In genomic region chr11:83725161-83725560, GRCh38 we compare ENCODE assay signal across 14 cellular contexts.
DNase-seq lines count a peak whose midpoint lies in the region; ATAC-seq and TF ChIP-seq lines count a peak whose summit lies in the region.
"Had no signal": no experiment of that assay in that cellular context is flagged by ENCODE, and none has a peak within 500 bp of the region (broad histone marks: within the 10 kb centered on the region; RNA-seq: fewer than 3 reads in every experiment).

No MANE protein-coding gene starts in this region.

- H3K4me3 Mint-ChIP-seq in activated CD4-positive, alpha-beta T cell treated with anti-CD3 and anti-CD28 coated beads for 36 hours = no peak overlapping the region
- H3K4me3 Mint-ChIP-seq: stimulated activated naive CD8-positive, alpha-beta T cell treated with anti-CD3 and anti-CD28 coated beads, Interleukin-15, Interleukin-2, amounts not matched to agents 100 ng/mL and 50 ng/mL, for 24 hours had no signal

- H3K79me2 ChIP-seq in Karpas-422 (ENCODE audit: low read length) = no peaks in the 10 kb centered on the region

- no peak overlapping the region for H3K14ac ChIP-seq in mesenchymal stem cell (ENCODE audit: low read length in 2 of 2)

- H4K8ac ChIP-seq in mesenchymal stem cell (ENCODE audit: low read length) = no peak overlapping the region

- CTCF ChIA-PET in activated CD4-positive, alpha-beta T cell treated with anti-CD3 and anti-CD28 coated beads for 36 hours (lab: Charles Lee) = interaction anchor here (1.0 to 1.2 kb wide), 2 partner anchors 25 to 433 kb away, joined by 4 read pairs; no protein-coding TSS in a partner anchor
- CTCF ChIA-PET in HEK293T (lab: Yijun Ruan, JAX) = interaction anchor here (0.6 to 3.4 kb wide), 3 partner anchors 94 to 910 kb away, joined by 3 to 24 read pairs (median 4); no protein-coding TSS in a partner anchor

- no peak overlapping the region for H2BK5ac ChIP-seq in mesenchymal stem cell (ENCODE audit: low read depth, low read length, poor library complexity, severe bottlenecking)

- no peak overlapping the region for H4K91ac ChIP-seq in mesenchymal stem cell (ENCODE audit: low read length)

- H3K4ac ChIP-seq in mesenchymal stem cell (ENCODE audit: low read depth in 1 of 2, low read length in 2 of 2) = no peak overlapping the region

- H3K27me3 ChIP-seq in Karpas-422 (ENCODE audit: low read length) (no peaks in the 10 kb centered on the region), mesenchymal stem cell (ENCODE audit: control insufficient read depth in 1 of 2, insufficient read depth in 1 of 2, low read length in 2 of 2) (peaks cover 9 to 21% of the 10 kb centered on the region in 2 experiments)
- H3K27me3 ChIP-seq: foreskin keratinocyte had no signal

- no peak overlapping the region for H3K18ac ChIP-seq in mesenchymal stem cell (ENCODE audit: low read depth in 1 of 2, low read length in 2 of 2)

- 0 out of 2 replicates have a peak overlapping the region, but pooled peaks have one; percentile 4 for H3K4me3 ChIP-seq in Karpas-422 (ENCODE audit: low read length)
- H3K4me3 ChIP-seq in mesenchymal stem cell (ENCODE audit: insufficient read depth in 1 of 2, low read depth in 1 of 2, low read length in 2 of 2) = peak overlapping the region in 1 of 2 experiments; percentile 85

- no peak overlapping the region for H2BK15ac ChIP-seq in mesenchymal stem cell (ENCODE audit: low read depth, poor library complexity, severe bottlenecking)

- H3K4me2 ChIP-seq in Karpas-422 (ENCODE audit: low read depth, low read length, poor library complexity, severe bottlenecking) (peak overlapping the region; percentile 47), mesenchymal stem cell (ENCODE audit: low read length, poor library complexity, severe bottlenecking) (no peak overlapping the region)

- H3K4me1 Mint-ChIP-seq in activated CD4-positive, alpha-beta T cell treated with anti-CD3 and anti-CD28 coated beads for 36 hours = peaks cover 4% of the 10 kb centered on the region

- no peaks in the 10 kb centered on the region for H3K9me2 ChIP-seq in Karpas-422 (replicated peaks; ENCODE audit: insufficient read depth, low read length)

- 3% methylated on average over 3 of the region's 6 CpGs for WGBS in mesenchymal stem cell

- H2AFZ ChIP-seq in Karpas-422 (ENCODE audit: low read length) (no peak overlapping the region), mesenchymal stem cell (ENCODE audit: low read depth, low read length) (no peak overlapping the region)

- H3K36me3 Mint-ChIP-seq in activated CD4-positive, alpha-beta T cell treated with anti-CD3 and anti-CD28 coated beads for 36 hours (ENCODE audit: low read depth) = no peaks in the 10 kb centered on the region
- H3K36me3 Mint-ChIP-seq: IgD-negative memory B cell had no signal

- no peaks in the 10 kb centered on the region for H3K36me3 ChIP-seq in Karpas-422 (ENCODE audit: insufficient read depth, low read length)
- no peaks in the 10 kb centered on the region for H3K36me3 ChIP-seq in mesenchymal stem cell (ENCODE audit: control insufficient read depth in 1 of 2, insufficient read depth in 2 of 2, low read depth in 1 of 2, low read length in 2 of 2)

- intact Hi-C loops in activated CD4-positive, alpha-beta T cell treated with anti-CD3 and anti-CD28 coated beads for 36 hours (cut with DNase I, micrococcal nuclease) = loop anchor here in 1 of 2 experiments (10.0 kb wide), 1 partner anchor 860 kb away; no protein-coding TSS in a partner anchor

- H3K9ac ChIP-seq in Karpas-422 (ENCODE audit: low read length) (no peak overlapping the region), mesenchymal stem cell (ENCODE audit: low read length) (peak overlapping the region; percentile 85)

- H4K20me1 ChIP-seq in Karpas-422 (ENCODE audit: insufficient read depth, low read depth, low read length) = no peaks in the 10 kb centered on the region

- H3K27ac Mint-ChIP-seq in activated CD4-positive, alpha-beta T cell treated with anti-CD3 and anti-CD28 coated beads for 36 hours = no peak overlapping the region
- H3K27ac Mint-ChIP-seq: IgD-negative memory B cell; stimulated activated naive CD8-positive, alpha-beta T cell treated with anti-CD3 and anti-CD28 coated beads, Interleukin-15, Interleukin-2, amounts not matched to agents 100 ng/mL and 50 ng/mL, for 24 hours had no signal

- H3K4me1 ChIP-seq in Karpas-422 (ENCODE audit: low read length) (peaks cover 23% of the 10 kb centered on the region), mesenchymal stem cell (ENCODE audit: control insufficient read depth, insufficient read depth, low read depth, low read length) (no peaks in the 10 kb centered on the region)

- no peaks in the 10 kb centered on the region for H3K9me3 Mint-ChIP-seq in activated CD4-positive, alpha-beta T cell treated with anti-CD3 and anti-CD28 coated beads for 36 hours (ENCODE audit: low read depth)
- H3K9me3 Mint-ChIP-seq: IgD-negative memory B cell; stimulated activated naive CD8-positive, alpha-beta T cell treated with anti-CD3 and anti-CD28 coated beads, Interleukin-15, Interleukin-2, amounts not matched to agents 100 ng/mL and 50 ng/mL, for 24 hours had no signal

- ATAC-seq in GM21528 (IDR thresholded peaks at IDR 0.05; ENCODE audit: low FRiP score, unreplicated experiment) = no peak
- ATAC-seq in activated CD4-positive, alpha-beta T cell treated with anti-CD3 and anti-CD28 coated beads for 36 hours = no peak

- H3K27ac ChIP-seq in Karpas-422 (ENCODE audit: low read length) = no peak overlapping the region
- peak overlapping the region; percentile 50 for H3K27ac ChIP-seq in caudate nucleus (ENCODE audit: low read depth, low read length)
- no peak overlapping the region for H3K27ac ChIP-seq in mesenchymal stem cell (ENCODE audit: low read length, poor library complexity, severe bottlenecking)
- H3K27ac ChIP-seq: foreskin keratinocyte had no signal

- DNase-seq in Karpas-422 (no peak), caudate nucleus (lab: John Stamatoyannopoulos, UW) (peak in 1 of 61 donors; percentile 8), mesenchymal stem cell (peak; percentile 12), superior temporal gyrus (ENCODE audit: extremely low spot score) (peak; percentile 36), HEK293T (ENCODE audit: extremely low spot score) (no peak)
- DNase-seq in activated CD4-positive, alpha-beta T cell treated with anti-CD3 and anti-CD28 coated beads for 36 hours = no peak
- DNase-seq: activated CD4-positive, alpha-beta T cell treated with anti-CD3 and anti-CD28 coated beads for 1 hour; DMS 273 treated with DMSO at 0.1 percent for 48 hours; NCI-H2029 treated with DMSO at 0.1 percent for 48 hours; SHP77 treated with DMSO at 0.1 percent for 48 hours had no signal

- H2AK5ac ChIP-seq in mesenchymal stem cell (ENCODE audit: low read length, severe bottlenecking) = no peak overlapping the region

- no peak overlapping the region for H2BK120ac ChIP-seq in mesenchymal stem cell (ENCODE audit: low read depth, low read length)

- peaks cover 12% of the 10 kb centered on the region for H3K27me3 Mint-ChIP-seq in activated CD4-positive, alpha-beta T cell treated with anti-CD3 and anti-CD28 coated beads for 36 hours

- POLR2A ChIA-PET in activated CD4-positive, alpha-beta T cell treated with anti-CD3 and anti-CD28 coated beads for 36 hours (lab: Charles Lee) = no interaction called here
- POLR2A ChIA-PET in HEK293T (lab: Yijun Ruan, JAX) = no interaction called here

- H3K9me3 ChIP-seq in Karpas-422 (ENCODE audit: low read length) (no peaks in the 10 kb centered on the region), mesenchymal stem cell (ENCODE audit: control insufficient read depth, low read length) (no peaks in the 10 kb centered on the region)

- no peak overlapping the region for H3K23ac ChIP-seq in mesenchymal stem cell (ENCODE audit: low read length in 2 of 2)

- H3K79me1 ChIP-seq in mesenchymal stem cell (replicated peaks; ENCODE audit: low read length, poor library complexity, severe bottlenecking) = no peaks in the 10 kb centered on the region

- no peak overlapping the region for H2BK12ac ChIP-seq in mesenchymal stem cell (ENCODE audit: low read length in 2 of 2)

TF ChIP-seq in HEK293T, 16 proteins besides CTCF, POLR2A, EP300 and RAD21:
- no peak for TF ChIP-seq FOXM1 (IDR thresholded peaks at IDR 0.05; ENCODE audit: borderline replicate concordance)
- TF ChIP-seq BHLHE40 (IDR thresholded peaks at IDR 0.05; ENCODE audit: borderline replicate concordance) = no peak
- TF ChIP-seq LEF1 (IDR thresholded peaks at IDR 0.05; ENCODE audit: borderline replicate concordance) = no peak
- no peak for TF ChIP-seq CTBP1 (IDR thresholded peaks at IDR 0.05; ENCODE audit: borderline replicate concordance)
- TF ChIP-seq ARNT (IDR thresholded peaks at IDR 0.05) = no peak
- no peak for TF ChIP-seq NFRKB (IDR thresholded peaks at IDR 0.05)
- no peak for TF ChIP-seq L3MBTL2 (conservative IDR thresholded peaks at IDR 0.05)
- TF ChIP-seq SP1 (IDR thresholded peaks at IDR 0.05) = no peak
- TF ChIP-seq FOXA1 (IDR thresholded peaks at IDR 0.05) = no peak
- TF ChIP-seq HDGF (IDR thresholded peaks at IDR 0.05; ENCODE audit: borderline replicate concordance) = no peak
- no peak for TF ChIP-seq TARDBP (IDR thresholded peaks at IDR 0.05)
- TF ChIP-seq PKNOX1 (IDR thresholded peaks at IDR 0.05) = no peak
- TF ChIP-seq ELF4 (IDR thresholded peaks at IDR 0.05) = no peak
- no peak for TF ChIP-seq FOXK2 (IDR thresholded peaks at IDR 0.05)
- TF ChIP-seq ZNF384 (IDR thresholded peaks at IDR 0.05) = no peak
- no peak for TF ChIP-seq SUZ12 (IDR thresholded peaks at IDR 0.05)
TF ChIP-seq in HEK293T: peak in this region for 0.

Comparison
In these comparisons a context has a peak if more than half of its experiments do, and no peak if none do; other contexts are left out.
1. DNase-seq: peak in mesenchymal stem cell (single experiment) and superior temporal gyrus (single experiment); none in Karpas-422 (single experiment), activated CD4-positive, alpha-beta T cell treated with anti-CD3 and anti-CD28 coated beads for 36 hours (single experiment) and HEK293T (single experiment).